14 cellular contexts compared by ENCODE assay signal in genomic region chr10:53786236-53786635, GRCh38.
A peak's percentile ranks its signal among the peaks of the same experiment; 100 is the strongest.
DNase-seq lines count a peak whose midpoint lies in the region; ATAC-seq and TF ChIP-seq lines count a peak whose summit lies in the region.
"Had no signal": no experiment of that assay in that cellular context is flagged by ENCODE, and none has a peak within 500 bp of the region (broad histone marks: within the 10 kb centered on the region; RNA-seq: fewer than 3 reads in every experiment).

No MANE protein-coding gene starts in this region.

- H3K4me1 Mint-ChIP-seq in activated CD4-positive, alpha-beta T cell treated with anti-CD3 and anti-CD28 coated beads for 36 hours: no peaks in the 10 kb centered on the region
- H3K4me1 Mint-ChIP-seq in chondrocyte (ENCODE audit: low read depth): no peaks in the 10 kb centered on the region

- intact Hi-C loops in activated CD4-positive, alpha-beta T cell treated with anti-CD3 and anti-CD28 coated beads for 36 hours (cut with DNase I, micrococcal nuclease): no loop called here
- intact Hi-C loops in testis (cut with DNase I; ENCODE audit: low total_unique reads): no loop called here

- DNase-seq in activated CD4-positive, alpha-beta T cell treated with anti-CD3 and anti-CD28 coated beads for 36 hours: peak; percentile 3
- DNase-seq in activated CD4-positive, alpha-beta T cell treated with anti-CD3 and anti-CD28 coated beads for 4 hours: no peak
- peak; percentile 1 for DNase-seq in MG63
- DNase-seq in chondrocyte (ENCODE audit: low spot score): no peak
- peak; percentile 50 for DNase-seq in testis
- no peak for DNase-seq in NCI-H1092 (lab: John Stamatoyannopoulos, UW)
- DNase-seq: head of caudate nucleus; lower lobe of right lung; NCI-H446 treated with DMSO at 0.1 percent for 48 hours; occipital lobe; stimulated activated CD4-positive, alpha-beta T cell treated with anti-CD3 and anti-CD28 coated beads, Interleukin-15, amount 100 ng/mL, for 24 hours had no signal

- ATAC-seq in activated CD4-positive, alpha-beta T cell treated with anti-CD3 and anti-CD28 coated beads for 36 hours: no peak
- ATAC-seq in GM18505 (IDR thresholded peaks at IDR 0.05; ENCODE audit: unreplicated experiment) (no peak), HG03280 (IDR thresholded peaks at IDR 0.05; ENCODE audit: unreplicated experiment) (no peak)
- ATAC-seq: lower lobe of right lung had no signal

- 42 to 52% methylated on average over 5 of the region's 5 CpGs for WGBS in testis, 2 donors

- H3K4me3 ChIP-seq in MG63: no peak overlapping the region
- no peak overlapping the region for H3K4me3 ChIP-seq in testis
- H3K4me3 ChIP-seq: ascending aorta, lower lobe of right lung had no signal

- no peaks in the 10 kb centered on the region for H3K36me3 Mint-ChIP-seq in activated CD4-positive, alpha-beta T cell treated with anti-CD3 and anti-CD28 coated beads for 36 hours (ENCODE audit: low read depth)
- no peaks in the 10 kb centered on the region for H3K36me3 Mint-ChIP-seq in chondrocyte (ENCODE audit: low read depth)

- H3K9me3 Mint-ChIP-seq in activated CD4-positive, alpha-beta T cell treated with anti-CD3 and anti-CD28 coated beads for 36 hours (ENCODE audit: low read depth): peaks cover 17% of the 10 kb centered on the region
- H3K9me3 Mint-ChIP-seq in chondrocyte (ENCODE audit: low read depth): peaks cover 3% of the 10 kb centered on the region

- H3K27me3 ChIP-seq in MG63 (no peaks in the 10 kb centered on the region), testis (no peaks in the 10 kb centered on the region)
- H3K27me3 ChIP-seq: ascending aorta had no signal

- H3K9me3 ChIP-seq in MG63: no peaks in the 10 kb centered on the region
- H3K9me3 ChIP-seq in testis: no peaks in the 10 kb centered on the region
- H3K9me3 ChIP-seq: ascending aorta, lower lobe of right lung had no signal

- no peak overlapping the region for H3K4me3 Mint-ChIP-seq in activated CD4-positive, alpha-beta T cell treated with anti-CD3 and anti-CD28 coated beads for 36 hours
- no peak overlapping the region for H3K4me3 Mint-ChIP-seq in chondrocyte (ENCODE audit: unreplicated experiment)

- CTCF ChIA-PET in activated CD4-positive, alpha-beta T cell treated with anti-CD3 and anti-CD28 coated beads for 36 hours (lab: Charles Lee): no interaction called here

- H3K27ac ChIP-seq in testis: no peak overlapping the region
- H3K27ac ChIP-seq: ascending aorta, lower lobe of right lung had no signal

- POLR2A ChIA-PET in activated CD4-positive, alpha-beta T cell treated with anti-CD3 and anti-CD28 coated beads for 36 hours (lab: Charles Lee): no interaction called here

- no peaks in the 10 kb centered on the region for H3K27me3 Mint-ChIP-seq in activated CD4-positive, alpha-beta T cell treated with anti-CD3 and anti-CD28 coated beads for 36 hours
- H3K27me3 Mint-ChIP-seq in chondrocyte (ENCODE audit: low read depth): peaks cover 3% of the 10 kb centered on the region

- TF ChIP-seq POLR2A in testis (IDR thresholded peaks at IDR 0.05): no peak
- no peak for TF ChIP-seq POLR2A in GM18505 (IDR thresholded peaks at IDR 0.05; ENCODE audit: borderline replicate concordance, extremely low read depth, insufficient read depth, insufficient read length)

- TF ChIP-seq CTCF in chondrocyte (IDR thresholded peaks at IDR 0.05) (peak; percentile 43), testis (IDR thresholded peaks at IDR 0.05) (peak in 1 of 3 experiments; percentile 33)

- H3K27ac Mint-ChIP-seq in activated CD4-positive, alpha-beta T cell treated with anti-CD3 and anti-CD28 coated beads for 36 hours: no peak overlapping the region
- H3K27ac Mint-ChIP-seq in chondrocyte (ENCODE audit: unreplicated experiment): no peak overlapping the region

- H3K4me1 ChIP-seq in testis: no peaks in the 10 kb centered on the region
- H3K4me1 ChIP-seq: ascending aorta, lower lobe of right lung had no signal

- H3K36me3 ChIP-seq in MG63: no peaks in the 10 kb centered on the region
- H3K36me3 ChIP-seq in testis (ENCODE audit: low read depth, missing control alignments): no peaks in the 10 kb centered on the region
- H3K36me3 ChIP-seq: ascending aorta, lower lobe of right lung had no signal

Comparison
In these comparisons a context has a peak if more than half of its experiments do, and no peak if none do; other contexts are left out.
1. DNase-seq: peak in activated CD4-positive, alpha-beta T cell treated with anti-CD3 and anti-CD28 coated beads for 36 hours (single experiment), MG63 (single experiment) and testis (single experiment); none in activated CD4-positive, alpha-beta T cell treated with anti-CD3 and anti-CD28 coated beads for 4 hours (0 of 2), chondrocyte (single experiment) and NCI-H1092 (single experiment).